Comparison of ENCODE assay signal across 1 cellular context in the genomic region with DNA sequence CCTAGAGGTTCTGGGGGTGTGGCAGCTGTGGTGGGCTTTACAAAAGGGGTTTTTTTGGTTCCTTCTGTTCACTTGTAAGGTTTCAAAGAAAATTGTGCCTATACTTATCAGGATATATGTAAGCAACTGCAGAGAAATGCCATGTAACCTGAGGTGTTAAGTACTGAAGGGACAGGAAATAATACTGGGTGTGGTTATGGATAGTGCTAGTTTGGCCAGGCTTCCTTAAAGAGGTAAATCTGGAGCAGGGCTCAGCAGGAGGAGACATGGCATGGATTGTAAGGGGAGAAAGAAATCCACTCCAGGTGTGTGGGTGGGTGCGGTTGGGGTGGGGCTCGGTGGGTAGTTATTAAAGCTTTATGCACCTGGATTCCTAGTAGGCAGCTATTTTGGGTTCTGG.
TF ChIP-seq lines count a peak whose summit lies in the region.

No MANE protein-coding gene starts in this region.

TF ChIP-seq in SK-N-SH treated with all-trans-retinoic acid at 6 μM for 48 hours, 23 proteins besides CTCF, POLR2A, EP300 and RAD21 (continued from another document):
- TF ChIP-seq, protein P1, sequence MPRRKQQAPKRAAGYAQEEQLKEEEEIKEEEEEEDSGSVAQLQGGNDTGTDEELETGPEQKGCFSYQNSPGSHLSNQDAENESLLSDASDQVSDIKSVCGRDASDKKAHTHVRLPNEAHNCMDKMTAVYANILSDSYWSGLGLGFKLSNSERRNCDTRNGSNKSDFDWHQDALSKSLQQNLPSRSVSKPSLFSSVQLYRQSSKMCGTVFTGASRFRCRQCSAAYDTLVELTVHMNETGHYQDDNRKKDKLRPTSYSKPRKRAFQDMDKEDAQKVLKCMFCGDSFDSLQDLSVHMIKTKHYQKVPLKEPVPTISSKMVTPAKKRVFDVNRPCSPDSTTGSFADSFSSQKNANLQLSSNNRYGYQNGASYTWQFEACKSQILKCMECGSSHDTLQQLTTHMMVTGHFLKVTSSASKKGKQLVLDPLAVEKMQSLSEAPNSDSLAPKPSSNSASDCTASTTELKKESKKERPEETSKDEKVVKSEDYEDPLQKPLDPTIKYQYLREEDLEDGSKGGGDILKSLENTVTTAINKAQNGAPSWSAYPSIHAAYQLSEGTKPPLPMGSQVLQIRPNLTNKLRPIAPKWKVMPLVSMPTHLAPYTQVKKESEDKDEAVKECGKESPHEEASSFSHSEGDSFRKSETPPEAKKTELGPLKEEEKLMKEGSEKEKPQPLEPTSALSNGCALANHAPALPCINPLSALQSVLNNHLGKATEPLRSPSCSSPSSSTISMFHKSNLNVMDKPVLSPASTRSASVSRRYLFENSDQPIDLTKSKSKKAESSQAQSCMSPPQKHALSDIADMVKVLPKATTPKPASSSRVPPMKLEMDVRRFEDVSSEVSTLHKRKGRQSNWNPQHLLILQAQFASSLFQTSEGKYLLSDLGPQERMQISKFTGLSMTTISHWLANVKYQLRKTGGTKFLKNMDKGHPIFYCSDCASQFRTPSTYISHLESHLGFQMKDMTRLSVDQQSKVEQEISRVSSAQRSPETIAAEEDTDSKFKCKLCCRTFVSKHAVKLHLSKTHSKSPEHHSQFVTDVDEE (CRISPR knock-in tag; IDR thresholded peaks at IDR 0.05), result no peak
- TF ChIP-seq ZFP30 (CRISPR knock-in tag; IDR thresholded peaks at IDR 0.05), result no peak
- no peak for TF ChIP-seq RARB (CRISPR knock-in tag; IDR thresholded peaks at IDR 0.05)
- TF ChIP-seq ESRRG (CRISPR knock-in tag; IDR thresholded peaks at IDR 0.05), result no peak
- TF ChIP-seq BACH2 (CRISPR knock-in tag; IDR thresholded peaks at IDR 0.05; ENCODE audit: borderline replicate concordance), result no peak
- no peak for TF ChIP-seq SNAI2 (CRISPR knock-in tag; IDR thresholded peaks at IDR 0.05)
- TF ChIP-seq TCF4 (CRISPR knock-in tag; IDR thresholded peaks at IDR 0.05; ENCODE audit: borderline replicate concordance), result no peak
- no peak for TF ChIP-seq GLIS3 (CRISPR knock-in tag; IDR thresholded peaks at IDR 0.05)
- TF ChIP-seq ARNTL (CRISPR knock-in tag; IDR thresholded peaks at IDR 0.05; ENCODE audit: borderline replicate concordance, low read depth), result no peak
- TF ChIP-seq, protein P2, sequence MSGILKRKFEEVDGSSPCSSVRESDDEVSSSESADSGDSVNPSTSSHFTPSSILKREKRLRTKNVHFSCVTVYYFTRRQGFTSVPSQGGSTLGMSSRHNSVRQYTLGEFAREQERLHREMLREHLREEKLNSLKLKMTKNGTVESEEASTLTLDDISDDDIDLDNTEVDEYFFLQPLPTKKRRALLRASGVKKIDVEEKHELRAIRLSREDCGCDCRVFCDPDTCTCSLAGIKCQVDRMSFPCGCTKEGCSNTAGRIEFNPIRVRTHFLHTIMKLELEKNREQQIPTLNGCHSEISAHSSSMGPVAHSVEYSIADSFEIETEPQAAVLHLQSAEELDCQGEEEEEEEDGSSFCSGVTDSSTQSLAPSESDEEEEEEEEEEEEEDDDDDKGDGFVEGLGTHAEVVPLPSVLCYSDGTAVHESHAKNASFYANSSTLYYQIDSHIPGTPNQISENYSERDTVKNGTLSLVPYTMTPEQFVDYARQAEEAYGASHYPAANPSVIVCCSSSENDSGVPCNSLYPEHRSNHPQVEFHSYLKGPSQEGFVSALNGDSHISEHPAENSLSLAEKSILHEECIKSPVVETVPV (CRISPR knock-in tag; IDR thresholded peaks at IDR 0.05), result no peak
- TF ChIP-seq OSR1 (CRISPR knock-in tag; IDR thresholded peaks at IDR 0.05), result no peak
- no peak for TF ChIP-seq TOX (CRISPR knock-in tag; IDR thresholded peaks at IDR 0.05; ENCODE audit: borderline replicate concordance)
- TF ChIP-seq ZNF565 (CRISPR knock-in tag; conservative IDR thresholded peaks at IDR 0.05; ENCODE audit: low read depth), result no peak
- no peak for TF ChIP-seq ZFP3 (CRISPR knock-in tag; IDR thresholded peaks at IDR 0.05)
